ENCODE assay signal across 22 cellular contexts in genomic region chr2:137938204-137938603, GRCh38. TPM values are rescaled to one million over a fixed set of nuclear protein-coding genes. Genes with fewer than 3 reads are reported as not detected.
DNase-seq lines count a peak whose midpoint lies in the region; ATAC-seq and TF ChIP-seq lines count a peak whose summit lies in the region.
"Had no signal": no experiment of that assay in that cellular context is flagged by ENCODE, and none has a peak within 500 bp of the region (broad histone marks: within the 10 kb centered on the region; RNA-seq: fewer than 3 reads in every experiment).

No MANE protein-coding gene starts in this region.

- H2AK5ac ChIP-seq in mesenchymal stem cell (ENCODE audit: low read length, severe bottlenecking) = no peak overlapping the region

- H3K9me3 ChIP-seq in mesenchymal stem cell (ENCODE audit: control insufficient read depth, low read length) = no peaks in the 10 kb centered on the region
- H3K9me3 ChIP-seq: heart right ventricle, ovary had no signal

- no peak overlapping the region for H3K4me3 Mint-ChIP-seq in activated CD8-positive, alpha-beta memory T cell treated with anti-CD3 and anti-CD28 coated beads, Interleukin-2, amount 10 ng/mL, durations not matched to agents 7 days and 5 days
- H3K4me3 Mint-ChIP-seq: activated naive CD8-positive, alpha-beta T cell; stimulated activated naive CD8-positive, alpha-beta T cell treated with anti-CD3 and anti-CD28 coated beads, Interleukin-15, Interleukin-2, amounts not matched to agents 100 ng/mL and 50 ng/mL, for 24 hours had no signal

- no peaks in the 10 kb centered on the region for H3K27me3 Mint-ChIP-seq in activated CD8-positive, alpha-beta memory T cell treated with anti-CD3 and anti-CD28 coated beads, Interleukin-2, amount 10 ng/mL, durations not matched to agents 7 days and 5 days

- WGBS in mesenchymal stem cell = 67% methylated on average over 4 of the region's 4 CpGs

- no peak overlapping the region for H4K91ac ChIP-seq in mesenchymal stem cell (ENCODE audit: low read length)

- H3K36me3 Mint-ChIP-seq in activated CD8-positive, alpha-beta memory T cell treated with anti-CD3 and anti-CD28 coated beads, Interleukin-2, amount 10 ng/mL, durations not matched to agents 7 days and 5 days = no peaks in the 10 kb centered on the region
- H3K36me3 Mint-ChIP-seq: activated naive CD8-positive, alpha-beta T cell had no signal

- H3K23ac ChIP-seq in mesenchymal stem cell (ENCODE audit: low read length in 2 of 2) = no peak overlapping the region

- ATAC-seq in omental fat pad (ENCODE audit: low FRiP score) (no peak), HG02588 (IDR thresholded peaks at IDR 0.05; ENCODE audit: unreplicated experiment) (no peak)
- no peak for ATAC-seq in activated CD8-positive, alpha-beta memory T cell treated with anti-CD3 and anti-CD28 coated beads, Interleukin-2, amount 10 ng/mL, durations not matched to agents 7 days and 5 days
- ATAC-seq: heart right ventricle had no signal

- no peak overlapping the region for H4K8ac ChIP-seq in mesenchymal stem cell (ENCODE audit: low read length)

- H2AFZ ChIP-seq in mesenchymal stem cell (ENCODE audit: low read depth, low read length) = no peak overlapping the region

- H3K36me3 ChIP-seq in mesenchymal stem cell (ENCODE audit: control insufficient read depth in 1 of 2, insufficient read depth in 2 of 2, low read depth in 1 of 2, low read length in 2 of 2) = no peaks in the 10 kb centered on the region
- H3K36me3 ChIP-seq: heart right ventricle, ovary, transverse colon had no signal

- no peak overlapping the region for H3K27ac Mint-ChIP-seq in activated CD8-positive, alpha-beta memory T cell treated with anti-CD3 and anti-CD28 coated beads, Interleukin-2, amount 10 ng/mL, durations not matched to agents 7 days and 5 days
- H3K27ac Mint-ChIP-seq: activated naive CD8-positive, alpha-beta T cell; stimulated activated naive CD8-positive, alpha-beta T cell treated with anti-CD3 and anti-CD28 coated beads, Interleukin-15, Interleukin-2, amounts not matched to agents 100 ng/mL and 50 ng/mL, for 24 hours had no signal

- no peak overlapping the region for H3K4ac ChIP-seq in mesenchymal stem cell (ENCODE audit: low read depth in 1 of 2, low read length in 2 of 2)

- H3K4me1 Mint-ChIP-seq in activated CD8-positive, alpha-beta memory T cell treated with anti-CD3 and anti-CD28 coated beads, Interleukin-2, amount 10 ng/mL, durations not matched to agents 7 days and 5 days = no peaks in the 10 kb centered on the region

- H3K9ac ChIP-seq in mesenchymal stem cell (ENCODE audit: low read length) = no peak overlapping the region

- no peak overlapping the region for H3K18ac ChIP-seq in mesenchymal stem cell (ENCODE audit: low read depth in 1 of 2, low read length in 2 of 2)

- peaks cover 6% of the 10 kb centered on the region for H3K4me1 ChIP-seq in mesenchymal stem cell (ENCODE audit: control insufficient read depth, insufficient read depth, low read depth, low read length)
- H3K4me1 ChIP-seq: heart right ventricle had no signal

- H3K79me1 ChIP-seq in mesenchymal stem cell (replicated peaks; ENCODE audit: low read length, poor library complexity, severe bottlenecking) = no peaks in the 10 kb centered on the region

- no peaks in the 10 kb centered on the region for H3K9me3 Mint-ChIP-seq in activated CD8-positive, alpha-beta memory T cell treated with anti-CD3 and anti-CD28 coated beads, Interleukin-2, amount 10 ng/mL, durations not matched to agents 7 days and 5 days (ENCODE audit: low read depth)
- H3K9me3 Mint-ChIP-seq: stimulated activated naive CD8-positive, alpha-beta T cell treated with anti-CD3 and anti-CD28 coated beads, Interleukin-15, Interleukin-2, amounts not matched to agents 100 ng/mL and 50 ng/mL, for 24 hours had no signal

- H2BK15ac ChIP-seq in mesenchymal stem cell (ENCODE audit: low read depth, poor library complexity, severe bottlenecking) = no peak overlapping the region

- no peak overlapping the region for H2BK120ac ChIP-seq in mesenchymal stem cell (ENCODE audit: low read depth, low read length)

- DNase-seq in DMS79 (lab: John Stamatoyannopoulos, UW) (peak; percentile 83), NCI-H2107 (lab: John Stamatoyannopoulos, UW) (peak; percentile 5), choroid plexus epithelial cell (ENCODE audit: low read depth) (peak; percentile 76), mesenchymal stem cell (peak; percentile 53), NCI-H446 (lab: John Stamatoyannopoulos, UW) (no peak), omental fat pad (ENCODE audit: low spot score) (no peak)
- DNase-seq in activated CD8-positive, alpha-beta memory T cell treated with anti-CD3 and anti-CD28 coated beads, Interleukin-2, amount 10 ng/mL, durations not matched to agents 7 days and 5 days = no peak
- DNase-seq: activated CD4-positive, alpha-beta T cell treated with anti-CD3 and anti-CD28 coated beads for 1 hour; erythroblast; heart right ventricle; MV-4-11; NCI-H187; NCI-H524; ovary; stimulated activated CD4-positive, alpha-beta T cell treated with anti-CD3 and anti-CD28 coated beads, Interleukin-2, amount 100 ng/mL, for 24 hours; transverse colon had no signal

- H2BK5ac ChIP-seq in mesenchymal stem cell (ENCODE audit: low read depth, low read length, poor library complexity, severe bottlenecking) = no peak overlapping the region

- H3K4me3 ChIP-seq in choroid plexus epithelial cell (ENCODE audit: low read depth, low read length) (no peak overlapping the region), mesenchymal stem cell (ENCODE audit: insufficient read depth in 1 of 2, low read depth in 1 of 2, low read length in 2 of 2) (no peak overlapping the region)
- H3K4me3 ChIP-seq: heart right ventricle, ovary, transverse colon had no signal

- H3K4me2 ChIP-seq in mesenchymal stem cell (ENCODE audit: low read length, poor library complexity, severe bottlenecking) = no peak overlapping the region

- CTCF ChIA-PET in activated CD8-positive, alpha-beta memory T cell treated with anti-CD3 and anti-CD28 coated beads, Interleukin-2, amount 10 ng/mL, durations not matched to agents 7 days and 5 days (lab: Charles Lee) = no interaction called here

- no peaks in the 10 kb centered on the region for H3K27me3 ChIP-seq in mesenchymal stem cell (ENCODE audit: control insufficient read depth in 1 of 2, insufficient read depth in 1 of 2, low read length in 2 of 2)
- H3K27me3 ChIP-seq: heart right ventricle, ovary, transverse colon had no signal

- H3K14ac ChIP-seq in mesenchymal stem cell (ENCODE audit: low read length in 2 of 2) = no peak overlapping the region

- no peak overlapping the region for H2BK12ac ChIP-seq in mesenchymal stem cell (ENCODE audit: low read length in 2 of 2)

- no peak overlapping the region for H3K27ac ChIP-seq in mesenchymal stem cell (ENCODE audit: low read length, poor library complexity, severe bottlenecking)
- H3K27ac ChIP-seq: heart right ventricle, HL-60, ovary, RWPE1, transverse colon had no signal

- TF ChIP-seq CTCF in choroid plexus epithelial cell (conservative IDR thresholded peaks at IDR 0.05; ENCODE audit: low read depth, low read length) = no peak
- TF ChIP-seq CTCF in omental fat pad (IDR thresholded peaks at IDR 0.05) = no peak

RNA-seq across cellular contexts. Expression of gene HNMT, which starts 26.1 kb away (rescaled TPM):
- polyA plus RNA-seq in mesenchymal stem cell (2013, experiment 1 of 2) = 69.7 TPM
- polyA plus RNA-seq in mesenchymal stem cell (2013, experiment 2 of 2) = 69.8 TPM
- total RNA-seq in omental fat pad = 100 to 1,000 TPM in 1 of 4 donors, 10 to 100 TPM in 3; 69.4 to 160 (median 85.8) TPM
- not detected for total RNA-seq in activated CD8-positive, alpha-beta memory T cell treated with anti-CD3 and anti-CD28 coated beads, Interleukin-2, amount 10 ng/mL, durations not matched to agents 7 days and 5 days
- total RNA-seq: activated CD8-positive, alpha-beta memory T cell treated with anti-CD3 and anti-CD28 coated beads for 36 hours had no signal

Comparison
In these comparisons a context has a peak if more than half of its experiments do, and no peak if none do; other contexts are left out.
1. DNase-seq: peak in DMS79 (single experiment), NCI-H2107 (single experiment), choroid plexus epithelial cell (single experiment) and mesenchymal stem cell (single experiment); none in NCI-H446 (0 of 2), omental fat pad (single experiment) and activated CD8-positive, alpha-beta memory T cell treated with anti-CD3 and anti-CD28 coated beads, Interleukin-2, amount 10 ng/mL, durations not matched to agents 7 days and 5 days (single experiment).
2. RNA of gene HNMT, which starts 26.1 kb away (total RNA-seq): 69.4 to 160 TPM in omental fat pad; not detected in activated CD8-positive, alpha-beta memory T cell treated with anti-CD3 and anti-CD28 coated beads, Interleukin-2, amount 10 ng/mL, durations not matched to agents 7 days and 5 days; every median in the first group is over 10 times any median in the second.